8 cellular contexts compared by ENCODE assay signal in genomic region chr17:75763613-75764416, GRCh38. TPM values are rescaled to one million over a fixed set of nuclear protein-coding genes. Genes with fewer than 3 reads are reported as not detected.
DNase-seq lines count a peak whose midpoint lies in the region; ATAC-seq and TF ChIP-seq lines count a peak whose summit lies in the region.

No MANE protein-coding gene starts in this region.

- peaks cover 27% of the 10 kb centered on the region for H3K4me1 Mint-ChIP-seq in dendritic cell treated with granulocyte-macrophage colony-stimulating factor and Interleukin-4, amounts not matched to agents 40 ng/mL and 50 ng/mL, for 4 days (ENCODE audit: low read depth)
- H3K4me1 Mint-ChIP-seq in naive thymus-derived CD8-positive, alpha-beta T cell = peaks cover 1 to 23% (median 16%) of the 10 kb centered on the region in 4 donors

- peak overlapping the region; percentile 79 for H3K27ac Mint-ChIP-seq in dendritic cell treated with granulocyte-macrophage colony-stimulating factor and Interleukin-4, amounts not matched to agents 40 ng/mL and 50 ng/mL, for 4 days
- H3K27ac Mint-ChIP-seq in naive thymus-derived CD8-positive, alpha-beta T cell = peak overlapping the region in 4 of 10 donors; percentile 6 to 46 (median 22)

- intact Hi-C loops in dendritic cell treated with granulocyte-macrophage colony-stimulating factor and Interleukin-4, amounts not matched to agents 40 ng/mL and 50 ng/mL, for 4 days (cut with micrococcal nuclease) = loop anchor here (5.0 kb wide), 1 partner anchor 68 kb away; no protein-coding TSS in a partner anchor

- no peak for TF ChIP-seq CTCF in LNCaP clone FGC (IDR thresholded peaks at IDR 0.05; ENCODE audit: control insufficient read depth, extremely low read depth, insufficient read depth)

- H3K36me3 Mint-ChIP-seq in dendritic cell treated with granulocyte-macrophage colony-stimulating factor and Interleukin-4, amounts not matched to agents 40 ng/mL and 50 ng/mL, for 4 days (ENCODE audit: low read depth) = peaks cover 34% of the 10 kb centered on the region
- no peaks in the 10 kb centered on the region for H3K36me3 Mint-ChIP-seq in naive thymus-derived CD8-positive, alpha-beta T cell

- POLR2A ChIA-PET in naive thymus-derived CD8-positive, alpha-beta T cell (lab: Charles Lee) = interaction anchor here (0.5 to 28.6 kb wide), 12 partner anchors 9 to 845 kb away, joined by 3 to 596 read pairs (median 4); partner anchors contain the start of genes MRPL38, TRIM65, UNC13D and UNK

- peak overlapping the region; percentile 59 for H3K4me3 ChIP-seq in LNCaP clone FGC (ENCODE audit: low read depth, low read length)

- DNase-seq in AG20443 (ENCODE audit: low spot score) (peak; percentile 14), LNCaP clone FGC (ENCODE audit: low read depth) (no peak), midbrain (lab: John Stamatoyannopoulos, UW) (no peak), foreskin melanocyte (no peak), iPS-NIHi7 (ENCODE audit: extremely low spot score) (no peak), H4 (ENCODE audit: low spot score) (no peak)
- peak in 1 of 10 donors; percentile 57 for DNase-seq in naive thymus-derived CD8-positive, alpha-beta T cell

- no peaks in the 10 kb centered on the region for H3K9me3 Mint-ChIP-seq in dendritic cell treated with granulocyte-macrophage colony-stimulating factor and Interleukin-4, amounts not matched to agents 40 ng/mL and 50 ng/mL, for 4 days
- H3K9me3 Mint-ChIP-seq in naive thymus-derived CD8-positive, alpha-beta T cell = no peaks in the 10 kb centered on the region

- H3K4me3 Mint-ChIP-seq in dendritic cell treated with granulocyte-macrophage colony-stimulating factor and Interleukin-4, amounts not matched to agents 40 ng/mL and 50 ng/mL, for 4 days = peak overlapping the region; percentile 79
- H3K4me3 Mint-ChIP-seq in naive thymus-derived CD8-positive, alpha-beta T cell = peak overlapping the region; percentile 68 to 84 (median 75)

- no peak for ATAC-seq in naive thymus-derived CD8-positive, alpha-beta T cell

- H3K27me3 Mint-ChIP-seq in dendritic cell treated with granulocyte-macrophage colony-stimulating factor and Interleukin-4, amounts not matched to agents 40 ng/mL and 50 ng/mL, for 4 days = peaks cover 2% of the 10 kb centered on the region
- no peaks in the 10 kb centered on the region for H3K27me3 Mint-ChIP-seq in naive thymus-derived CD8-positive, alpha-beta T cell

RNA-seq across cellular contexts. Expression of gene GALK1, which starts 1.2 kb away (rescaled TPM):
- 10 to 100 TPM; 14.8 to 18.0 TPM for total RNA-seq in naive thymus-derived CD8-positive, alpha-beta T cell
- polyA plus RNA-seq in naive thymus-derived CD8-positive, alpha-beta T cell = 10 to 100 TPM in 2 of 3 donors, 1 to 10 TPM in 1; 9.5 to 14.4 (median 13.9) TPM
- 46.3 and 51.7 TPM in 2 replicates for total RNA-seq in H4 (2014; rRNA removed; shearing (Covaris generic))

RNA-seq across cellular contexts. Expression of gene UNK, which starts 20.8 kb away (rescaled TPM):
- total RNA-seq in naive thymus-derived CD8-positive, alpha-beta T cell = 10 to 100 TPM; 55.6 to 57.7 TPM
- 10 to 100 TPM; 24.4 to 26.9 (median 26.2) TPM for polyA plus RNA-seq in naive thymus-derived CD8-positive, alpha-beta T cell
- 24.0 and 29.6 TPM in 2 replicates for total RNA-seq in H4 (2014; rRNA removed; shearing (Covaris generic))

RNA-seq across cellular contexts. Expression of gene ITGB4, which starts 42.6 kb away (rescaled TPM):
- total RNA-seq in naive thymus-derived CD8-positive, alpha-beta T cell = 1 to 10 TPM; 1.5 to 2.4 TPM
- 1 to 10 TPM in 2 of 3 donors, under 1 TPM in 1; 0.35 to 1.9 (median 1.4) TPM for polyA plus RNA-seq in naive thymus-derived CD8-positive, alpha-beta T cell
- 0.15 and 0.35 TPM in 2 replicates for total RNA-seq in H4 (2014; rRNA removed; shearing (Covaris generic))
